Comparison of ENCODE assay signal across 26 cellular contexts in the genomic region with DNA sequence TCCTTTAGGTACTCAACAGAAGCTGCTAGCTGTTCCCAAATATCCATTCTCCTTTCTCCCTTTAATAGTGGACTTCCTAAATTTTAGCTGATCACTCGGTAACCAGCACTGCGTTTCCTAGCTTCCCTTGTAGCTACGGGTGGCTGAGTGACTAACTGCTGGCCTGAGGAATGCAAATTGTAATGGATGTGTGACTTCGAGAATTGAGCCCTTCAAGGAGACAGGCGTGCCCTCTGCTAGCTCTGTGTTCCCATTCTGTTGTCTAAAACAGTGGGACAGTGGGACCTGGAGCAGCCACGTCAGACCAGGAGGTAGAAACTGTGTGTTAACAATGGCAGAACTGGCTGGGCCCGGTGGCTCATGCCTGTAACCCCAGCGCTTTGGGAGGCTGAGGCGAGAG. TPM values are rescaled to one million over a fixed set of nuclear protein-coding genes. Genes with fewer than 3 reads are reported as not detected.
"Had no signal": no experiment of that assay in that cellular context is flagged by ENCODE, and none has a peak within 500 bp of the region (broad histone marks: within the 10 kb centered on the region; RNA-seq: fewer than 3 reads in every experiment).

No MANE protein-coding gene starts in this region.

- H3K27me3 ChIP-seq: colonic mucosa, neutrophil, sigmoid colon, stomach had no signal

- H3K27ac Mint-ChIP-seq: immature natural killer cell had no signal

- H3K27ac ChIP-seq: colonic mucosa, heart right ventricle, neutrophil, psoas muscle, sigmoid colon, skin epidermis, stomach had no signal

- H3K4me3 Mint-ChIP-seq: immature natural killer cell, naive B cell, nephron had no signal

- H3K9me3 Mint-ChIP-seq: immature natural killer cell, nephron had no signal

- DNase-seq: colonic mucosa; dermis blood vessel endothelial cell; heart right ventricle; hypothalamus; immature natural killer cell; kidney; left colon; left ventricle myocardium superior; mesenchymal stem cell; naive B cell; psoas muscle; sigmoid colon; stimulated activated CD4-positive, alpha-beta T cell treated with anti-CD3 and anti-CD28 coated beads, Interleukin-2, amount 100 ng/mL, for 24 hours; stimulated activated CD4-positive, alpha-beta T cell treated with anti-CD3 and anti-CD28 coated beads, Interleukin-4, amount 100 ng/mL, for 4 hours; stimulated activated naive CD4-positive, alpha-beta T cell; stomach; substantia nigra; trophoblast cell had no signal

- H3K9me3 ChIP-seq: colonic mucosa, heart right ventricle, neutrophil, psoas muscle, sigmoid colon, stomach had no signal

- H3K4me1 ChIP-seq: colonic mucosa, heart right ventricle, sigmoid colon, stomach had no signal

- H3K27me3 Mint-ChIP-seq: naive B cell had no signal

- H3K4me3 ChIP-seq: colonic mucosa, heart right ventricle, lung, psoas muscle, sigmoid colon, skin epidermis, stomach had no signal

- H3K36me3 ChIP-seq: colonic mucosa, heart right ventricle, neutrophil, sigmoid colon, stomach had no signal

- ATAC-seq: esophagus mucosa, heart right ventricle, left colon, left ventricle myocardium superior, psoas muscle had no signal

RNA-seq across cellular contexts. Expression of a gene that starts 56.5 kb away (rescaled TPM):
- total RNA-seq: dermis blood vessel endothelial cell, fibroblast of lung, glomerular endothelial cell, osteoblast had no signal
- polyA plus RNA-seq: fibroblast of lung had no signal
